In genomic region chr17:71011389-71011788, GRCh38 we compare ENCODE assay signal across 15 cellular contexts.
DNase-seq lines count a peak whose midpoint lies in the region; ATAC-seq, FAIRE-seq and TF ChIP-seq lines count a peak whose summit lies in the region.
"Had no signal": no experiment of that assay in that cellular context is flagged by ENCODE, and none has a peak within 500 bp of the region (broad histone marks: within the 10 kb centered on the region; RNA-seq: fewer than 3 reads in every experiment).

No MANE protein-coding gene starts in this region.

- in situ Hi-C loops in K562 (cut with MboI) = no loop called here

- H3K4me3 ChIP-seq in cardiac muscle cell (no peak overlapping the region), heart left ventricle (no peak overlapping the region), K562 (no peak overlapping the region), MG63 (no peak overlapping the region)

- H3K4me2 ChIP-seq in K562 (ENCODE audit: insufficient read depth, low read length) = no peak overlapping the region

- TF ChIP-seq RAD21 in K562 (CRISPR knock-in tag; conservative IDR thresholded peaks at IDR 0.05 in 1 of 2, IDR thresholded peaks at IDR 0.05 in 1 of 2) = no peak

- no peak for TF ChIP-seq EP300 in K562 (IDR thresholded peaks at IDR 0.05; ENCODE audit: low read length)

- POLR2A ChIA-PET in K562 (lab: Yijun Ruan, JAX) = no interaction called here

- ATAC-seq in heart left ventricle (no peak), K562 (no peak)

- DNase-seq in NCI-H345 (lab: John Stamatoyannopoulos, UW) (peak; percentile 12), NCI-H345 treated with DMSO at 0.1 percent for 48 hours (lab: John Stamatoyannopoulos, UW; ENCODE audit: unreplicated experiment) (no peak), cardiac muscle cell (ENCODE audit: low read depth in 1 of 2, low spot score in 1 of 2) (peak; percentile 38 to 42), heart left ventricle (no peak), K562 (ENCODE audit: extremely low read depth in 1 of 4, low spot score in 3 of 4) (peak in 3 of 4 experiments; percentile 3 to 16 (median 11)), MG63 (no peak), NAMALWA (ENCODE audit: low spot score) (no peak)
- DNase-seq: ACHN; C1 segment of cervical spinal cord; CD4-positive, alpha-beta T cell; DND-41; GF-D8; GOT3; H9 had no signal

- H2AFZ ChIP-seq in K562 (ENCODE audit: low read depth, low read length) = no peak overlapping the region

- WGBS in heart left ventricle, 4 donors = 42 to 47% (median 46%) methylated on average over 5 of the region's 5 CpGs
- 0% methylated on average over 2 of the region's 5 CpGs for WGBS in K562 (ENCODE audit: insufficient coverage, low coverage, missing lambda C conversion rate)

- no peak for FAIRE-seq in K562 (lab: Jason Lieb, UNC)
- FAIRE-seq: GM19239 had no signal

- intact Hi-C loops in heart left ventricle (cut with DNase I) = no loop called here
- intact Hi-C loops in K562 (cut with micrococcal nuclease) = no loop called here

- H3K36me3 ChIP-seq in cardiac muscle cell (no peaks in the 10 kb centered on the region), heart left ventricle (no peaks in the 10 kb centered on the region), K562 (ENCODE audit: control insufficient read depth, insufficient read depth, low read length) (no peaks in the 10 kb centered on the region), MG63 (no peaks in the 10 kb centered on the region)

- H3K79me2 ChIP-seq in K562 (ENCODE audit: control insufficient read depth, insufficient read depth, low read length) = no peaks in the 10 kb centered on the region

- no peaks in the 10 kb centered on the region for H3K27me3 ChIP-seq in cardiac muscle cell
- no peaks in the 10 kb centered on the region for H3K27me3 ChIP-seq in heart left ventricle
- no peaks in the 10 kb centered on the region for H3K27me3 ChIP-seq in K562 (ENCODE audit: control insufficient read depth in 2 of 2, insufficient read depth in 2 of 2, low read length in 2 of 2)
- H3K27me3 ChIP-seq in MG63 = no peaks in the 10 kb centered on the region

- H3K9me3 ChIP-seq in cardiac muscle cell (ENCODE audit: low read depth) (no peaks in the 10 kb centered on the region), heart left ventricle (no peaks in the 10 kb centered on the region), K562 (replicated peaks; ENCODE audit: control insufficient read depth, insufficient read depth, low read depth, low read length) (no peaks in the 10 kb centered on the region; the same call in 1 of the 2 replicates), MG63 (no peaks in the 10 kb centered on the region)

- no TSS peak for BruUV-seq in K562 (replicated peaks; lab: Mats Ljungman, UMichigan)

- H3K27ac ChIP-seq in cardiac muscle cell (no peak overlapping the region), heart left ventricle (no peak overlapping the region), K562 (ENCODE audit: extremely low read depth, low read depth, low read length) (no peak overlapping the region)

- CTCF ChIA-PET in K562 (lab: Yijun Ruan, JAX; ENCODE audit: low intra/inter-chr PET ratio) = no interaction called here

- H4K20me1 ChIP-seq in K562 (replicated peaks; ENCODE audit: control insufficient read depth, insufficient read depth, low read length) = no peaks in the 10 kb centered on the region

- TF ChIP-seq POLR2A in heart left ventricle (IDR thresholded peaks at IDR 0.05) = no peak
- no peak for TF ChIP-seq POLR2A in K562 (conservative IDR thresholded peaks at IDR 0.05)

- no peak for TF ChIP-seq CTCF in cardiac muscle cell (IDR thresholded peaks at IDR 0.05; ENCODE audit: low read depth, low read length)
- no peak for TF ChIP-seq CTCF in heart left ventricle (IDR thresholded peaks at IDR 0.05)
- no peak for TF ChIP-seq CTCF in K562 (IDR thresholded peaks at IDR 0.05 in 2 of 3, conservative IDR thresholded peaks at IDR 0.05 in 1 of 3; ENCODE audit: insufficient read depth in 2 of 3, low read depth in 1 of 3, low read length in 3 of 3)

- no peak overlapping the region for H3K9ac ChIP-seq in K562 (ENCODE audit: insufficient read depth in 1 of 2, low read depth in 2 of 2, low read length in 2 of 2)

- no peaks in the 10 kb centered on the region for H3K9me1 ChIP-seq in K562 (ENCODE audit: control insufficient read depth, insufficient read depth, low read length)

- H3K4me1 ChIP-seq in cardiac muscle cell (ENCODE audit: low read depth) (no peaks in the 10 kb centered on the region), heart left ventricle (no peaks in the 10 kb centered on the region), K562 (replicated peaks in 1 of 2; ENCODE audit: control insufficient read depth in 2 of 2, insufficient read depth in 2 of 2, low read length in 2 of 2) (no peaks in the 10 kb centered on the region)

TF ChIP-seq in K562, 482 proteins besides CTCF, POLR2A, EP300 and RAD21:
- TF ChIP-seq ARID2 (IDR thresholded peaks at IDR 0.05) (no peak), NFIC (IDR thresholded peaks at IDR 0.05) (peak; percentile 57)

Comparison
In these comparisons a context has a peak if more than half of its experiments do, and no peak if none do; other contexts are left out.
1. DNase-seq: peak in NCI-H345 (single experiment), cardiac muscle cell (2 of 2) and K562 (3 of 4); none in NCI-H345 treated with DMSO at 0.1 percent for 48 hours (single experiment), heart left ventricle (0 of 5), MG63 (single experiment) and NAMALWA (single experiment).